ENCODE assay signal across 8 cellular contexts in genomic region chr20:36951198-36951976, GRCh38. TPM values are rescaled to one million over a fixed set of nuclear protein-coding genes. Genes with fewer than 3 reads are reported as not detected.
DNase-seq lines count a peak whose midpoint lies in the region; ATAC-seq and TF ChIP-seq lines count a peak whose summit lies in the region.

Gene SAMHD1 (minus strand): TSS chr20:36951708. CDS start chr20:36951643, 65 bp downstream.

- peaks cover 43% of the 10 kb centered on the region for H3K4me1 Mint-ChIP-seq in activated CD4-positive, alpha-beta T cell treated with anti-CD3 and anti-CD28 coated beads, Interleukin-2, amount 10 ng/mL, durations not matched to agents 24 days and 14 days

- no peaks in the 10 kb centered on the region for H3K27me3 Mint-ChIP-seq in activated CD4-positive, alpha-beta T cell treated with anti-CD3 and anti-CD28 coated beads, Interleukin-2, amount 10 ng/mL, durations not matched to agents 24 days and 14 days

- no peaks in the 10 kb centered on the region for H3K4me1 ChIP-seq in BE2C

- no peaks in the 10 kb centered on the region for H3K9me3 Mint-ChIP-seq in activated CD4-positive, alpha-beta T cell treated with anti-CD3 and anti-CD28 coated beads, Interleukin-2, amount 10 ng/mL, durations not matched to agents 24 days and 14 days

- H3K4me3 Mint-ChIP-seq in activated CD4-positive, alpha-beta T cell treated with anti-CD3 and anti-CD28 coated beads, Interleukin-2, amount 10 ng/mL, durations not matched to agents 24 days and 14 days = peak within 1 kb of the TSS; percentile 98

- no peaks in the 10 kb centered on the region for H3K9me3 ChIP-seq in BE2C

- TF ChIP-seq CTCF in BE2C (IDR thresholded peaks at IDR 0.05; ENCODE audit: low read depth, low read length) = no peak
- TF ChIP-seq CTCF in coronary artery (IDR thresholded peaks at IDR 0.05) = no peak

- H3K36me3 Mint-ChIP-seq in activated CD4-positive, alpha-beta T cell treated with anti-CD3 and anti-CD28 coated beads, Interleukin-2, amount 10 ng/mL, durations not matched to agents 24 days and 14 days (ENCODE audit: low read depth) = peaks cover 18% of the 10 kb centered on the region

- H3K27ac Mint-ChIP-seq in activated CD4-positive, alpha-beta T cell treated with anti-CD3 and anti-CD28 coated beads, Interleukin-2, amount 10 ng/mL, durations not matched to agents 24 days and 14 days = peak within 1 kb of the TSS; percentile 96

- peak; percentile 98 for DNase-seq in BE2C
- DNase-seq in GM19238 (ENCODE audit: insufficient read length, low spot score) = peak; percentile 99
- peak; percentile 97 to 99 for DNase-seq in NCI-H526 (lab: John Stamatoyannopoulos, UW)
- peak; percentile 97 for DNase-seq in activated CD4-positive, alpha-beta T cell treated with anti-CD3 and anti-CD28 coated beads, Interleukin-2, amount 10 ng/mL, durations not matched to agents 24 days and 14 days
- DNase-seq in coronary artery (ENCODE audit: low spot score) = peak; percentile 99
- peak; percentile 99 for DNase-seq in left kidney (ENCODE audit: low read depth, low spot score)
- peak; percentile 90 to 92 for DNase-seq in stimulated activated CD4-positive, alpha-beta T cell treated with anti-CD3 and anti-CD28 coated beads, Interleukin-2, amount 100 ng/mL, for 24 hours

- peak; percentile 91 for ATAC-seq in HG03442 (IDR thresholded peaks at IDR 0.05; ENCODE audit: unreplicated experiment)

- no peaks in the 10 kb centered on the region for H3K27me3 ChIP-seq in BE2C

- H3K36me3 ChIP-seq in BE2C = no peaks in the 10 kb centered on the region

- intact Hi-C loops in activated CD4-positive, alpha-beta T cell treated with anti-CD3 and anti-CD28 coated beads, Interleukin-2, amount 10 ng/mL, durations not matched to agents 24 days and 14 days (cut with micrococcal nuclease) = loop anchor here (2.0 kb wide), 2 partner anchors 23 to 91 kb away; no protein-coding TSS in a partner anchor

- H3K4me3 ChIP-seq in BE2C (ENCODE audit: low read depth, low read length) (peak within 1 kb of the TSS; percentile 98), coronary artery (peak within 1 kb of the TSS; percentile 90)

- peak within 1 kb of the TSS; percentile 75 to 95 for H3K27ac ChIP-seq in coronary artery

RNA-seq across cellular contexts. Expression of gene SAMHD1, which starts in this region (rescaled TPM):
- 10.7 TPM for polyA plus RNA-seq in BE2C (2012; ENCODE audit: insufficient read depth, insufficient read length, low read depth)
- 51.6 TPM in 2 replicates for total RNA-seq in activated CD4-positive, alpha-beta T cell treated with anti-CD3 and anti-CD28 coated beads, Interleukin-2, amount 10 ng/mL, durations not matched to agents 24 days and 14 days

Comparison
In these comparisons a context has a peak if more than half of its experiments do, and no peak if none do; other contexts are left out.
1. Peak in every context shown above with its lines: DNase-seq, ATAC-seq, H3K4me3 ChIP-seq and H3K27ac ChIP-seq.